10 cellular contexts compared by ENCODE assay signal in the genomic region with DNA sequence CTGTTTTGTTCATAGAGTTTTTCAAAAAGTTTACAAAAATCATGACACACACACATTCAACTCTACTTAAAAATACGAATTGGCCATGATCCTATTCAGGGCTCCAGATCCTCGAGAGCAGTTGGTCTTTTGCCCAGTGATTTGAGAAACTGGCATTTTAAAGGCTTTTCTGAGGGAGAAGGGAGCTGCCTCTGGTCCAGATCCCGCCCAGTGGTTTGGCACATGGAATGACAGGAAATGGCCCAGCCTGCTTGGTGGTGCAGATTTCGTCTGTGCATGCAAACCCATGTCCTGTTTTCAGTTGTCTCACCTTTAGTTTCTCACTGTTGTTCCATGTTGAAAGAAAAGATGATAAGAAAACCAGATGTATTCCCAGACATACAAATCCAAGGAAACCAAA. TPM values are rescaled to one million over a fixed set of nuclear protein-coding genes. Genes with fewer than 3 reads are reported as not detected.
DNase-seq lines count a peak whose midpoint lies in the region; FAIRE-seq and TF ChIP-seq lines count a peak whose summit lies in the region.
"Had no signal": no experiment of that assay in that cellular context is flagged by ENCODE, and none has a peak within 500 bp of the region (broad histone marks: within the 10 kb centered on the region; RNA-seq: fewer than 3 reads in every experiment).

No MANE protein-coding gene starts in this region.

- dilution Hi-C loops in keratinocyte (cut with MboI; ENCODE audit: extremely low pct_ligation_motif_present, low sequenced_read_pairs): no loop called here

- no peaks in the 10 kb centered on the region for H4K20me1 ChIP-seq in keratinocyte (ENCODE audit: control insufficient read depth, extremely low read depth, insufficient read depth, low read length)

- H3K27ac ChIP-seq in CD8-positive, alpha-beta memory T cell (ENCODE audit: low read depth, low read length): no peak overlapping the region
- H3K27ac ChIP-seq in KOPT-K1 (ENCODE audit: low read depth, low read length, poor library complexity, severe bottlenecking) (peak overlapping the region; percentile 93), keratinocyte (ENCODE audit: control insufficient read depth, insufficient read depth, low read length) (no peak overlapping the region)

- no peaks in the 10 kb centered on the region for H3K79me2 ChIP-seq in keratinocyte (ENCODE audit: control insufficient read depth, insufficient read depth, low read length)

- H3K36me3 Mint-ChIP-seq in CD8-positive, alpha-beta memory T cell: peaks cover 3 to 51% (median 10%) of the 10 kb centered on the region in 3 donors
- peaks cover 49% of the 10 kb centered on the region for H3K36me3 Mint-ChIP-seq in activated naive CD4-positive, alpha-beta T cell treated with anti-CD3 and anti-CD28 coated beads, Interleukin-2, amount 10 ng/mL, durations not matched to agents 7 days and 5 days
- H3K36me3 Mint-ChIP-seq in chondrocyte (ENCODE audit: low read depth): no peaks in the 10 kb centered on the region
- H3K36me3 Mint-ChIP-seq: IgD-negative memory B cell had no signal

- POLR2A ChIA-PET in CD8-positive, alpha-beta memory T cell (lab: Charles Lee): interaction anchor here (0.5 kb wide), 1 partner anchor 295 kb away, joined by 4 read pairs; no protein-coding TSS in a partner anchor

- H3K4me1 Mint-ChIP-seq in CD8-positive, alpha-beta memory T cell: peaks cover 73 to 77% (median 73%) of the 10 kb centered on the region in 3 donors
- H3K4me1 Mint-ChIP-seq in activated naive CD4-positive, alpha-beta T cell treated with anti-CD3 and anti-CD28 coated beads, Interleukin-2, amount 10 ng/mL, durations not matched to agents 7 days and 5 days: peaks cover 63% of the 10 kb centered on the region
- H3K4me1 Mint-ChIP-seq in chondrocyte (ENCODE audit: low read depth): peaks cover 16% of the 10 kb centered on the region

- DNase-seq in CD8-positive, alpha-beta memory T cell: peak in 3 of 5 donors; percentile 16 to 56 (median 54)
- peak; percentile 56 for DNase-seq in activated naive CD4-positive, alpha-beta T cell treated with anti-CD3 and anti-CD28 coated beads, Interleukin-2, amount 10 ng/mL, durations not matched to agents 7 days and 5 days
- DNase-seq in keratinocyte (ENCODE audit: low read depth, low spot score) (no peak), chondrocyte (ENCODE audit: low spot score) (no peak), hippocampal formation (lab: John Stamatoyannopoulos, UW) (no peak), NCI-H345 (lab: John Stamatoyannopoulos, UW) (no peak), NCI-H146 (lab: John Stamatoyannopoulos, UW) (no peak)
- DNase-seq: RPMI8226 had no signal

- peak overlapping the region; percentile 21 for H2AFZ ChIP-seq in keratinocyte (ENCODE audit: control insufficient read depth, low read length)

- no peaks in the 10 kb centered on the region for H3K9me3 ChIP-seq in CD8-positive, alpha-beta memory T cell (ENCODE audit: low read length)
- H3K9me3 ChIP-seq in KOPT-K1 (ENCODE audit: insufficient read depth, low read length, poor library complexity, severe bottlenecking) (no peaks in the 10 kb centered on the region), keratinocyte (ENCODE audit: control insufficient read depth, low read depth, low read length) (no peaks in the 10 kb centered on the region)

- no peaks in the 10 kb centered on the region for H3K9me1 ChIP-seq in keratinocyte (ENCODE audit: control insufficient read depth, extremely low read depth, insufficient read depth, low read length)

- H3K27me3 ChIP-seq in CD8-positive, alpha-beta memory T cell (ENCODE audit: insufficient read depth, low read length, poor library complexity, severe bottlenecking): no peaks in the 10 kb centered on the region
- H3K27me3 ChIP-seq in keratinocyte (ENCODE audit: control insufficient read depth, extremely low read depth, insufficient read depth, low read length): no peaks in the 10 kb centered on the region

- H3K36me3 ChIP-seq in CD8-positive, alpha-beta memory T cell (ENCODE audit: insufficient read depth, low read length): no peaks in the 10 kb centered on the region
- no peaks in the 10 kb centered on the region for H3K36me3 ChIP-seq in KOPT-K1 (ENCODE audit: insufficient read depth, low read length)
- H3K36me3 ChIP-seq in keratinocyte (ENCODE audit: control insufficient read depth in 2 of 2, extremely low read depth in 1 of 2, insufficient read depth in 2 of 2, low read length in 2 of 2): no peaks in the 10 kb centered on the region

- peaks cover 53% of the 10 kb centered on the region for H3K4me1 ChIP-seq in CD8-positive, alpha-beta memory T cell (ENCODE audit: insufficient read depth, low read length)
- peaks cover 25% of the 10 kb centered on the region for H3K4me1 ChIP-seq in keratinocyte (ENCODE audit: control insufficient read depth, extremely low read depth, insufficient read depth, low read length)

- no peak overlapping the region for H3K9ac ChIP-seq in keratinocyte (ENCODE audit: control insufficient read depth, extremely low read depth, insufficient read depth, low read length)

- TF ChIP-seq CTCF in keratinocyte (optimal IDR thresholded peaks at IDR 0.05 in 1 of 3, IDR thresholded peaks at IDR 0.05 in 1 of 3, conservative IDR thresholded peaks at IDR 0.05 in 1 of 3; ENCODE audit: extremely low read depth in 1 of 3, insufficient read depth in 2 of 3, low read length in 3 of 3) (no peak), chondrocyte (IDR thresholded peaks at IDR 0.05) (no peak)

- no peaks in the 10 kb centered on the region for H3K9me3 Mint-ChIP-seq in CD8-positive, alpha-beta memory T cell
- no peaks in the 10 kb centered on the region for H3K9me3 Mint-ChIP-seq in activated naive CD4-positive, alpha-beta T cell treated with anti-CD3 and anti-CD28 coated beads, Interleukin-2, amount 10 ng/mL, durations not matched to agents 7 days and 5 days
- no peaks in the 10 kb centered on the region for H3K9me3 Mint-ChIP-seq in chondrocyte (ENCODE audit: low read depth)
- H3K9me3 Mint-ChIP-seq: IgD-negative memory B cell had no signal

- peak overlapping the region; percentile 85 for H3K4me3 ChIP-seq in CD8-positive, alpha-beta memory T cell (ENCODE audit: low read length)
- no peak overlapping the region for H3K4me3 ChIP-seq in keratinocyte (ENCODE audit: control insufficient read depth in 2 of 3, extremely low read depth in 1 of 3, insufficient read depth in 2 of 3, low read depth in 1 of 3, low read length in 3 of 3)

- CTCF ChIA-PET in CD8-positive, alpha-beta memory T cell (lab: Charles Lee): interaction anchor here (1.5 kb wide), 1 partner anchor 46 kb away, joined by 3 read pairs; no protein-coding TSS in a partner anchor
- CTCF ChIA-PET in activated naive CD4-positive, alpha-beta T cell treated with anti-CD3 and anti-CD28 coated beads, Interleukin-2, amount 10 ng/mL, durations not matched to agents 7 days and 5 days (lab: Charles Lee): interaction anchor here (6.3 to 7.4 kb wide), 2 partner anchors 9 to 50 kb away, joined by 40 to 60 read pairs; no protein-coding TSS in a partner anchor

- H3K27me3 Mint-ChIP-seq in CD8-positive, alpha-beta memory T cell: no peaks in the 10 kb centered on the region
- H3K27me3 Mint-ChIP-seq in activated naive CD4-positive, alpha-beta T cell treated with anti-CD3 and anti-CD28 coated beads, Interleukin-2, amount 10 ng/mL, durations not matched to agents 7 days and 5 days: no peaks in the 10 kb centered on the region
- peaks cover 27% of the 10 kb centered on the region for H3K27me3 Mint-ChIP-seq in chondrocyte (ENCODE audit: low read depth)

- H3K27ac Mint-ChIP-seq in CD8-positive, alpha-beta memory T cell: peak overlapping the region; percentile 91 to 98 (median 95)
- peak overlapping the region; percentile 92 for H3K27ac Mint-ChIP-seq in activated naive CD4-positive, alpha-beta T cell treated with anti-CD3 and anti-CD28 coated beads, Interleukin-2, amount 10 ng/mL, durations not matched to agents 7 days and 5 days
- no peak overlapping the region for H3K27ac Mint-ChIP-seq in chondrocyte (ENCODE audit: unreplicated experiment)

- FAIRE-seq in keratinocyte (lab: Jason Lieb, UNC): peak; percentile 83

- H3K4me3 Mint-ChIP-seq in CD8-positive, alpha-beta memory T cell: peak overlapping the region; percentile 80 to 98 (median 97)
- H3K4me3 Mint-ChIP-seq in activated naive CD4-positive, alpha-beta T cell treated with anti-CD3 and anti-CD28 coated beads, Interleukin-2, amount 10 ng/mL, durations not matched to agents 7 days and 5 days: peak overlapping the region; percentile 76
- no peak overlapping the region for H3K4me3 Mint-ChIP-seq in chondrocyte (ENCODE audit: unreplicated experiment)

- peak overlapping the region; percentile 60 for H3K4me2 ChIP-seq in keratinocyte (ENCODE audit: control insufficient read depth, extremely low read depth, insufficient read depth, low read depth, low read length)

RNA-seq across cellular contexts. Expression of a gene that starts 3.6 kb away (rescaled TPM):
- 10 to 100 TPM; 57.4 to 68.7 TPM for total RNA-seq in CD8-positive, alpha-beta memory T cell
- polyA plus RNA-seq in CD8-positive, alpha-beta memory T cell: 84.5 TPM
- polyA plus RNA-seq in keratinocyte: 0.30 to 1.0 TPM (median 0.45 TPM) in 3 replicates
- polyA plus RNA-seq in keratinocyte (2011; ENCODE audit: low read depth): not detected
- polyA plus RNA-seq in keratinocyte (2011; cell fraction: cytosol; rRNA removed): 0.19 and 0.33 TPM in 2 replicates
- polyA plus RNA-seq in keratinocyte (2011; cell fraction: nucleus; rRNA removed): 0.08 and 0.10 TPM in 2 replicates
- polyA plus RNA-seq in keratinocyte (2012; ENCODE audit: low replicate concordance): 0.08 and 0.80 TPM in 2 replicates
- polyA minus RNA-seq in keratinocyte: 0.46 to 0.64 TPM in 2 of 3 replicates, not detected in the other
- 0.96 TPM for polyA minus RNA-seq in keratinocyte (2011; cell fraction: cytosol; rRNA and poly(A)+ RNA removed)
- polyA minus RNA-seq in keratinocyte (2011; cell fraction: nucleus; rRNA and poly(A)+ RNA removed): 0.11 and 0.70 TPM in 2 replicates
- total RNA-seq in chondrocyte: 0.28 to 0.89 TPM (median 0.72 TPM) in 3 replicates

Comparison
In these comparisons a context has a peak if more than half of its experiments do, and no peak if none do; other contexts are left out.
1. DNase-seq: peak in CD8-positive, alpha-beta memory T cell (3 of 5) and activated naive CD4-positive, alpha-beta T cell treated with anti-CD3 and anti-CD28 coated beads, Interleukin-2, amount 10 ng/mL, durations not matched to agents 7 days and 5 days (single experiment); none in keratinocyte (single experiment), chondrocyte (single experiment), hippocampal formation (0 of 2), NCI-H345 (single experiment) and NCI-H146 (single experiment).
2. RNA of a gene that starts 3.6 kb away (total RNA-seq): 57.4 to 68.7 TPM in CD8-positive, alpha-beta memory T cell; 0.28 to 0.89 TPM in chondrocyte; every median in the first group is over 10 times any median in the second.